Comparison of ENCODE assay signal across 7 cellular contexts in genomic region chr16:56576585-56577299, GRCh38. TPM values are rescaled to one million over a fixed set of nuclear protein-coding genes. Genes with fewer than 3 reads are reported as not detected.
DNase-seq lines count a peak whose midpoint lies in the region; ATAC-seq, FAIRE-seq and TF ChIP-seq lines count a peak whose summit lies in the region.

No MANE protein-coding gene starts in this region.

- H3K4me3 ChIP-seq in epithelial cell of esophagus (ENCODE audit: low read length) = no peak overlapping the region

- peaks cover 10 to 33% (median 11%) of the 10 kb centered on the region in 3 donors for H3K27me3 Mint-ChIP-seq in naive B cell
- peaks cover 12% of the 10 kb centered on the region for H3K27me3 Mint-ChIP-seq in stimulated activated memory B cell treated with anti-CD40 and anti-IgM and Interleukin-4, amounts not matched to agents 10 μg/mL and 1 μg/mL and 100 μg/mL, for 72 hours

- peak overlapping the region in 1 of 8 donors; percentile 49 for H3K4me3 Mint-ChIP-seq in naive B cell
- H3K4me3 Mint-ChIP-seq in stimulated activated memory B cell treated with anti-CD40 and anti-IgM and Interleukin-4, amounts not matched to agents 10 μg/mL and 1 μg/mL and 100 μg/mL, for 72 hours = no peak overlapping the region

- H3K4me1 Mint-ChIP-seq in naive B cell = peaks cover 0 to 8% (median 6%) of the 10 kb centered on the region in 3 donors
- no peaks in the 10 kb centered on the region for H3K4me1 Mint-ChIP-seq in stimulated activated memory B cell treated with anti-CD40 and anti-IgM and Interleukin-4, amounts not matched to agents 10 μg/mL and 1 μg/mL and 100 μg/mL, for 72 hours

- DNase-seq in GM18507 (ENCODE audit: extremely low spot score, insufficient read length, low read depth) (peak; percentile 60), NCI-H774 (lab: John Stamatoyannopoulos, UW) (peak; percentile 76), epithelial cell of esophagus (ENCODE audit: low read depth) (peak; percentile 93), naive B cell (peak; percentile 68)
- DNase-seq in activated CD8-positive, alpha-beta memory T cell treated with anti-CD3 and anti-CD28 coated beads for 48 hours (ENCODE audit: low read depth in 2 of 3, low spot score in 2 of 3) = peak; percentile 51 to 82 (median 76)

- H3K36me3 Mint-ChIP-seq in naive B cell = no peaks in the 10 kb centered on the region
- H3K36me3 Mint-ChIP-seq in stimulated activated memory B cell treated with anti-CD40 and anti-IgM and Interleukin-4, amounts not matched to agents 10 μg/mL and 1 μg/mL and 100 μg/mL, for 72 hours = no peaks in the 10 kb centered on the region

- H3K9me3 Mint-ChIP-seq in naive B cell = peaks cover 0 to 13% (median 6%) of the 10 kb centered on the region in 7 donors
- H3K9me3 Mint-ChIP-seq in stimulated activated memory B cell treated with anti-CD40 and anti-IgM and Interleukin-4, amounts not matched to agents 10 μg/mL and 1 μg/mL and 100 μg/mL, for 72 hours = peaks cover 5% of the 10 kb centered on the region

- FAIRE-seq in GM18507 (lab: Jason Lieb, UNC) = peak; percentile 74

- ATAC-seq in HG03045 (IDR thresholded peaks at IDR 0.05; ENCODE audit: unreplicated experiment) = peak; percentile 87
- ATAC-seq in naive B cell (ENCODE audit: low read depth in 2 of 2) = peak; percentile 98 to 99
- peak; percentile 95 for ATAC-seq in stimulated activated memory B cell treated with anti-CD40 and anti-IgM and Interleukin-4, amounts not matched to agents 10 μg/mL and 1 μg/mL and 100 μg/mL, for 72 hours

- H3K27ac Mint-ChIP-seq in naive B cell = peak overlapping the region in 1 of 6 donors; percentile 61
- no peak overlapping the region for H3K27ac Mint-ChIP-seq in stimulated activated memory B cell treated with anti-CD40 and anti-IgM and Interleukin-4, amounts not matched to agents 10 μg/mL and 1 μg/mL and 100 μg/mL, for 72 hours

- TF ChIP-seq CTCF in epithelial cell of esophagus (IDR thresholded peaks at IDR 0.05; ENCODE audit: insufficient read depth, low read depth, low read length, missing control alignments) = peak; percentile 87

RNA-seq across cellular contexts. Expression of gene MT4, which starts 11.9 kb away (rescaled TPM):
- polyA plus RNA-seq in naive B cell (ENCODE audit: low read depth in 6 of 6) = not detected

RNA-seq across cellular contexts. Expression of gene MT3, which starts 12.6 kb away (rescaled TPM):
- not detected for polyA plus RNA-seq in naive B cell (ENCODE audit: low read depth in 6 of 6)

RNA-seq across cellular contexts. Expression of gene MT2A, which starts 31.6 kb away (rescaled TPM):
- 10 to 100 TPM in 5 of 6 donors, 1 to 10 TPM in 1; 8.6 to 18.6 (median 11.2) TPM for polyA plus RNA-seq in naive B cell (ENCODE audit: low read depth in 6 of 6)

RNA-seq across cellular contexts. Expression of gene MT1E, which starts 48.8 kb away (rescaled TPM):
- polyA plus RNA-seq in naive B cell (ENCODE audit: low read depth in 6 of 6) = not detected

RNA-seq across cellular contexts. Expression of gene MT1M, which starts 55.7 kb away (rescaled TPM):
- not detected for polyA plus RNA-seq in naive B cell (ENCODE audit: low read depth in 6 of 6)
